In the genomic region with DNA sequence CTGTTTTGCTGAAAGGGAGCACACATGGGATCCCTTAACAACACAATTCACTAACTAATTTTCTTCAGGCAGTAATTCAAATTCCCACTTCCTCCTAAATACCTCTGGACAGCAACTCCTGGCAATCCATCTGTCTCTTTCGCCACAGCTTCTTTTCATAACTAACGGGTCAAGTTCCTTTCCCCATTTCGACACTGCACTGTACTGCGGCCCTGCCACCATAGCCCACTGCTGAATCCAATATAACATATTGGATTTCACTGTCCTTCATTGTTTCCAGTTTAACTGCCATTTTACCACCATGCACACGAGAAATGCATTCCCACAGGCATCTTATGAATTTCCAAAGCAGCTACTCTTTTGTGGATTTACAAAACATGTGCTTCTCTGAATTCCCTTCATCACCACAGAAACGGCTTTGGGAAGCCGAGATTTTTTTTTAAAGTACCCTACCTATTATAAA, we compare ENCODE assay signal across 8 cellular contexts. TPM values are rescaled to one million over a fixed set of nuclear protein-coding genes. Genes with fewer than 3 reads are reported as not detected.
DNase-seq lines count a peak whose midpoint lies in the region; ATAC-seq and TF ChIP-seq lines count a peak whose summit lies in the region.

No MANE protein-coding gene starts in this region.

- peaks cover 0 to 1% (median 0%) of the 10 kb centered on the region in 5 donors for H3K36me3 Mint-ChIP-seq in naive thymus-derived CD4-positive, alpha-beta T cell
- no peaks in the 10 kb centered on the region for H3K36me3 Mint-ChIP-seq in natural killer cell

- TF ChIP-seq CTCF in HEK293 (tag by site-specific recombination; IDR thresholded peaks at IDR 0.05) (no peak), OCI-LY7 (conservative IDR thresholded peaks at IDR 0.05; ENCODE audit: low read length) (0 out of 2 replicates have a peak, but pooled peaks have one; percentile 12), epithelial cell of proximal tubule (conservative IDR thresholded peaks at IDR 0.05; ENCODE audit: low read depth, low read length) (no peak), natural killer cell (IDR thresholded peaks at IDR 0.05) (no peak)

- H3K4me3 ChIP-seq in HEK293 (ENCODE audit: low read depth, low read length): peak overlapping the region; percentile 74
- peak overlapping the region; percentile 85 for H3K4me3 ChIP-seq in OCI-LY7 (ENCODE audit: low read depth, low read length, poor library complexity, severe bottlenecking)
- H3K4me3 ChIP-seq in epithelial cell of proximal tubule (ENCODE audit: low read depth, low read length): peak overlapping the region; percentile 88
- peak overlapping the region; percentile 92 for H3K4me3 ChIP-seq in naive thymus-derived CD4-positive, alpha-beta T cell (ENCODE audit: low read length)

- intact Hi-C loops in OCI-LY7 (cut with micrococcal nuclease; ENCODE audit: unreplicated experiment): no loop called here
- intact Hi-C loops in naive thymus-derived CD4-positive, alpha-beta T cell (cut with micrococcal nuclease): loop anchor here in 1 of 2 donors (1.0 to 5.0 kb wide), 4 partner anchors 155 to 1731 kb away; partner anchors contain the start of genes HMGA1 and MAPK14
- intact Hi-C loops in natural killer cell (cut with micrococcal nuclease): loop anchor here (5.0 kb wide), 1 partner anchor 154 kb away; the partner anchor contains the start of gene HMGA1

- H3K36me3 ChIP-seq in HEK293 (ENCODE audit: control insufficient read depth in 2 of 2, insufficient read depth in 1 of 2, low read length in 2 of 2) (no peaks in the 10 kb centered on the region), OCI-LY7 (ENCODE audit: insufficient read depth, low read length) (peaks cover 16% of the 10 kb centered on the region)
- no peaks in the 10 kb centered on the region for H3K36me3 ChIP-seq in naive thymus-derived CD4-positive, alpha-beta T cell (ENCODE audit: control insufficient read depth in 2 of 3, insufficient read depth in 3 of 3, low read length in 3 of 3)

- no peaks in the 10 kb centered on the region for H3K27me3 ChIP-seq in naive thymus-derived CD4-positive, alpha-beta T cell (ENCODE audit: control insufficient read depth in 2 of 2, insufficient read depth in 2 of 2, low read length in 2 of 2)

- H4K20me1 ChIP-seq in OCI-LY7 (ENCODE audit: insufficient read depth, low read length): peaks cover 13% of the 10 kb centered on the region; the same call in 1 of the 2 replicates

- peak overlapping the region; percentile 66; the same call in 1 of the 2 replicates for H2AFZ ChIP-seq in OCI-LY7 (ENCODE audit: low read length)

- H3K27me3 Mint-ChIP-seq in naive thymus-derived CD4-positive, alpha-beta T cell: peaks cover 0 to 2% (median 0%) of the 10 kb centered on the region in 5 donors
- no peaks in the 10 kb centered on the region for H3K27me3 Mint-ChIP-seq in natural killer cell (ENCODE audit: low read depth in 2 of 2)

- H3K4me2 ChIP-seq in OCI-LY7 (ENCODE audit: low read length): peak overlapping the region; percentile 94

- BruUV-seq in OCI-LY7 (replicated peaks; lab: Mats Ljungman, UMichigan): no TSS peak

- H3K9me3 ChIP-seq in HEK293 (ENCODE audit: control insufficient read depth, insufficient read depth, low read depth, low read length): no peaks in the 10 kb centered on the region
- H3K9me3 ChIP-seq in OCI-LY7 (ENCODE audit: low read length): peaks cover under 1% of the 10 kb centered on the region; the same call in 1 of the 2 replicates
- no peaks in the 10 kb centered on the region for H3K9me3 ChIP-seq in naive thymus-derived CD4-positive, alpha-beta T cell (ENCODE audit: control insufficient read depth in 2 of 3, low read length in 3 of 3)

- DNase-seq in AG08395 (ENCODE audit: low spot score): peak; percentile 60
- DNase-seq in OCI-LY7 (ENCODE audit: low spot score): peak; percentile 36
- DNase-seq in epithelial cell of proximal tubule (ENCODE audit: low read depth): no peak
- DNase-seq in naive thymus-derived CD4-positive, alpha-beta T cell: no peak
- no peak for DNase-seq in putamen (ENCODE audit: low spot score)
- DNase-seq in activated CD4-positive, alpha-beta T cell treated with anti-CD3 and anti-CD28 coated beads for 48 hours: no peak
- DNase-seq in natural killer cell: no peak

- H3K27ac ChIP-seq in HEK293 (ENCODE audit: extremely low read depth, low read depth, low read length) (peak overlapping the region; percentile 81), OCI-LY7 (ENCODE audit: low read depth, low read length, poor library complexity, severe bottlenecking) (peak overlapping the region; percentile 76)
- peak overlapping the region; percentile 85 for H3K27ac ChIP-seq in naive thymus-derived CD4-positive, alpha-beta T cell (ENCODE audit: low read depth, low read length)

- no peak overlapping the region for H3K27ac Mint-ChIP-seq in naive thymus-derived CD4-positive, alpha-beta T cell
- H3K27ac Mint-ChIP-seq in natural killer cell: no peak overlapping the region

- H3K4me3 Mint-ChIP-seq in naive thymus-derived CD4-positive, alpha-beta T cell: no peak overlapping the region
- no peak overlapping the region for H3K4me3 Mint-ChIP-seq in natural killer cell

- POLR2A ChIA-PET in HEK293 (lab: Yijun Ruan, JAX): interaction anchor here (0.6 to 1.6 kb wide), 5 partner anchors 24 to 182 kb away, joined by 4 to 7 read pairs (median 5); partner anchors contain the start of genes HMGA1 and SMIM29
- POLR2A ChIA-PET in OCI-LY7 (lab: Charles Lee): interaction anchor here (0.6 to 1.6 kb wide), 5 partner anchors 53 to 154 kb away, joined by 3 to 8 read pairs (median 4); partner anchors contain the start of gene HMGA1
- POLR2A ChIA-PET in naive thymus-derived CD4-positive, alpha-beta T cell (lab: Charles Lee): interaction anchor here (0.7 to 3.5 kb wide), 5 partner anchors 10 to 167 kb away, joined by 3 to 19 read pairs (median 3); partner anchors contain the start of genes HMGA1 and SMIM29

- CTCF ChIA-PET in HEK293 (lab: Yijun Ruan, JAX): interaction anchor here (0.7 to 4.4 kb wide), 7 partner anchors 13 to 167 kb away, joined by 3 to 31 read pairs (median 4); partner anchors contain the start of gene SMIM29
- CTCF ChIA-PET in OCI-LY7 (lab: Charles Lee; ENCODE audit: unreplicated experiment): interaction anchor here (0.6 kb wide), 1 partner anchor 1733 kb away, joined by 23 read pairs; no protein-coding TSS in a partner anchor
- CTCF ChIA-PET in naive thymus-derived CD4-positive, alpha-beta T cell (lab: Charles Lee): interaction anchor here (0.6 kb wide), 1 partner anchor 742 kb away, joined by 4 read pairs; no protein-coding TSS in a partner anchor

- no peaks in the 10 kb centered on the region for H3K9me2 ChIP-seq in OCI-LY7 (ENCODE audit: insufficient read depth, low read length)

- H3K4me1 ChIP-seq in HEK293 (ENCODE audit: control insufficient read depth, insufficient read depth, low read length) (peaks cover 14% of the 10 kb centered on the region), OCI-LY7 (ENCODE audit: insufficient read depth, low read length, poor library complexity, severe bottlenecking) (peaks cover 30% of the 10 kb centered on the region)
- H3K4me1 ChIP-seq in naive thymus-derived CD4-positive, alpha-beta T cell (ENCODE audit: control insufficient read depth in 2 of 2, insufficient read depth in 2 of 2, low read length in 2 of 2): peaks cover 11 to 16% of the 10 kb centered on the region in 2 donors

- peaks cover 70% of the 10 kb centered on the region for H3K79me2 ChIP-seq in OCI-LY7 (ENCODE audit: insufficient read depth, low read depth, low read length)

- peaks cover 5 to 38% (median 32%) of the 10 kb centered on the region in 7 donors for H3K4me1 Mint-ChIP-seq in naive thymus-derived CD4-positive, alpha-beta T cell
- H3K4me1 Mint-ChIP-seq in natural killer cell: peaks cover 14 to 27% of the 10 kb centered on the region in 2 donors

- peaks cover 0 to 2% (median 0%) of the 10 kb centered on the region in 11 donors for H3K9me3 Mint-ChIP-seq in naive thymus-derived CD4-positive, alpha-beta T cell
- no peaks in the 10 kb centered on the region for H3K9me3 Mint-ChIP-seq in natural killer cell

- ATAC-seq in naive thymus-derived CD4-positive, alpha-beta T cell: no peak
- no peak for ATAC-seq in natural killer cell

TF ChIP-seq in HEK293, 187 proteins besides CTCF, POLR2A, EP300 and RAD21 (continues in another document):
- TF ChIP-seq ZNF621 (tag by site-specific recombination; IDR thresholded peaks at IDR 0.05) (no peak), ZNF211 (tag by site-specific recombination; IDR thresholded peaks at IDR 0.05; ENCODE audit: low read depth) (no peak), SCRT2 (tag by site-specific recombination; IDR thresholded peaks at IDR 0.05) (no peak), ZNF513 (tag by site-specific recombination; IDR thresholded peaks at IDR 0.05) (no peak)

RNA-seq across cellular contexts. Expression of gene NUDT3, which starts 1.4 kb away (rescaled TPM):
- total RNA-seq in OCI-LY7 (2014; rRNA removed; shearing (Covaris generic)): 26.8 and 30.7 TPM in 2 replicates
- 43.0 and 49.4 TPM in 2 replicates for total RNA-seq in OCI-LY7 (2022)
- 12.9 and 16.7 TPM in 2 replicates for total RNA-seq in epithelial cell of proximal tubule
- 10 to 100 TPM; 16.2 to 29.7 (median 25.4) TPM for total RNA-seq in naive thymus-derived CD4-positive, alpha-beta T cell
- polyA plus RNA-seq in naive thymus-derived CD4-positive, alpha-beta T cell: 10 to 100 TPM; 10.4 to 11.5 TPM
- total RNA-seq in natural killer cell: 10 to 100 TPM; 22.0 to 26.3 (median 26.1) TPM

RNA-seq across cellular contexts. Expression of gene RPS10, which starts 34.8 kb away (rescaled TPM):
- total RNA-seq in OCI-LY7 (2014; rRNA removed; shearing (Covaris generic)): 2,738 and 2,938 TPM in 2 replicates
- 1,615 and 1,714 TPM in 2 replicates for total RNA-seq in OCI-LY7 (2022)
- 4,229 and 5,669 TPM in 2 replicates for total RNA-seq in epithelial cell of proximal tubule
- 1,000 to 10,000 TPM; 1,466 to 3,151 (median 2,905) TPM for total RNA-seq in naive thymus-derived CD4-positive, alpha-beta T cell
- polyA plus RNA-seq in naive thymus-derived CD4-positive, alpha-beta T cell: 1,000 to 10,000 TPM; 1,999 to 2,306 TPM
- total RNA-seq in natural killer cell: 1,000 to 10,000 TPM in 2 of 3 donors, 100 to 1,000 TPM in 1; 916 to 1,058 (median 1,045) TPM

Comparison
In these comparisons a context has a peak if more than half of its experiments do, and no peak if none do; other contexts are left out.
1. DNase-seq: peak in AG08395 (single experiment) and OCI-LY7 (single experiment); none in epithelial cell of proximal tubule (single experiment), naive thymus-derived CD4-positive, alpha-beta T cell (0 of 9), putamen (single experiment), activated CD4-positive, alpha-beta T cell treated with anti-CD3 and anti-CD28 coated beads for 48 hours (single experiment) and natural killer cell (single experiment).
2. Peak in every context shown above with its lines, with median percentiles within 50 percentile points of each other: H3K27ac ChIP-seq and H3K4me3 ChIP-seq.